23 cellular contexts compared by ENCODE assay signal in the genomic region with DNA sequence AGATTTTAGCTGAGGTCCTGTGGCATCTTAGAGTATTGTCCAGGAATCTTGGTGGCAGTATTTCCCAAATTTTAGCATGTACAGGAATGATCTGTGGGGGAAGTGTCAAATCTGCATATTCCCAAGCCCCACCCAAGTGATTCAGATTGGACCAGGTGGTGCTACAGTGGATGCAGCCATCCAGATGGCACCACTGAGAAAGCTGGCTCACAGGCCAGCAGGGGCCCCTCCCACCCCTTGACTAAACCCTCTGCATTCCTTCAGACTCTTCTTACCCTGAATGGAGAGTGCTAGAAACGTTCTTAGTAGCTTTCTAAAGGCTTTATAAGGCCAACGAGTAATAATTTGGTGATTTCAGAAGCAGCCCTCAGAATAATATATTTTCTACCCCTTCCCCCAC.
"Had no signal": no experiment of that assay in that cellular context is flagged by ENCODE, and none has a peak within 500 bp of the region (broad histone marks: within the 10 kb centered on the region; RNA-seq: fewer than 3 reads in every experiment).

No MANE protein-coding gene starts in this region.

- H3K27me3 Mint-ChIP-seq: stimulated activated memory B cell treated with anti-CD40 and anti-IgM and Interleukin-4, amounts not matched to agents 10 μg/mL and 1 μg/mL and 100 μg/mL, for 72 hours had no signal

- H3K27ac Mint-ChIP-seq: activated CD8-positive, alpha-beta T cell treated with anti-CD3 and anti-CD28 coated beads, Interleukin-2, amount 10 ng/mL, durations not matched to agents 7 days and 5 days; activated naive CD8-positive, alpha-beta T cell treated with anti-CD3 and anti-CD28 coated beads, Interleukin-2, amount 50 U/mL, for 24 hours; activated T-helper 1 cell treated with anti-CD3 and anti-CD28 coated beads, Interleukin-12 subunit alpha, Interleukin-12 subunit beta, Interleukin-2, Interleukin-4 antibody, amounts not matched to agents 30 ng/mL and 10 ng/mL and 1 ng/mL, durations not matched to agents 14 hours and 24 hours and 36 hours; stimulated activated memory B cell treated with anti-CD40 and anti-IgM and Interleukin-4, amounts not matched to agents 10 μg/mL and 1 μg/mL and 100 μg/mL, for 72 hours had no signal

- ATAC-seq: activated CD8-positive, alpha-beta T cell treated with anti-CD3 and anti-CD28 coated beads, Interleukin-2, amount 10 ng/mL, durations not matched to agents 7 days and 5 days; activated naive CD8-positive, alpha-beta T cell treated with anti-CD3 and anti-CD28 coated beads, Interleukin-2, amount 50 U/mL, for 24 hours; foreskin keratinocyte; mucosa of descending colon; sciatic nerve; stimulated activated memory B cell treated with anti-CD40 and anti-IgM and Interleukin-4, amounts not matched to agents 10 μg/mL and 1 μg/mL and 100 μg/mL, for 72 hours had no signal

- H3K36me3 ChIP-seq: stomach, WERI-Rb-1 had no signal

- H3K4me3 Mint-ChIP-seq: activated CD8-positive, alpha-beta T cell treated with anti-CD3 and anti-CD28 coated beads, Interleukin-2, amount 10 ng/mL, durations not matched to agents 7 days and 5 days; activated naive CD8-positive, alpha-beta T cell treated with anti-CD3 and anti-CD28 coated beads, Interleukin-2, amount 50 U/mL, for 24 hours; activated T-helper 1 cell treated with anti-CD3 and anti-CD28 coated beads, Interleukin-12 subunit alpha, Interleukin-12 subunit beta, Interleukin-2, Interleukin-4 antibody, amounts not matched to agents 30 ng/mL and 10 ng/mL and 1 ng/mL, durations not matched to agents 14 hours and 24 hours and 36 hours; stimulated activated memory B cell treated with anti-CD40 and anti-IgM and Interleukin-4, amounts not matched to agents 10 μg/mL and 1 μg/mL and 100 μg/mL, for 72 hours had no signal

- H3K9me3 Mint-ChIP-seq: activated naive CD8-positive, alpha-beta T cell treated with anti-CD3 and anti-CD28 coated beads, Interleukin-2, amount 50 U/mL, for 24 hours; activated T-helper 1 cell treated with anti-CD3 and anti-CD28 coated beads, Interleukin-12 subunit alpha, Interleukin-12 subunit beta, Interleukin-2, Interleukin-4 antibody, amounts not matched to agents 30 ng/mL and 10 ng/mL and 1 ng/mL, durations not matched to agents 14 hours and 24 hours and 36 hours; stimulated activated memory B cell treated with anti-CD40 and anti-IgM and Interleukin-4, amounts not matched to agents 10 μg/mL and 1 μg/mL and 100 μg/mL, for 72 hours had no signal

- H3K4me3 ChIP-seq: mucosa of descending colon, smooth muscle cell, stomach had no signal

- H3K9me3 ChIP-seq: mucosa of descending colon, stomach had no signal

- H3K4me2 ChIP-seq: smooth muscle cell had no signal

- H3K27me3 ChIP-seq: foreskin keratinocyte, stomach had no signal

- H3K4me1 Mint-ChIP-seq: activated naive CD8-positive, alpha-beta T cell treated with anti-CD3 and anti-CD28 coated beads, Interleukin-2, amount 50 U/mL, for 24 hours; stimulated activated memory B cell treated with anti-CD40 and anti-IgM and Interleukin-4, amounts not matched to agents 10 μg/mL and 1 μg/mL and 100 μg/mL, for 72 hours had no signal

- H3K27ac ChIP-seq: foreskin keratinocyte, stomach, WERI-Rb-1 had no signal

- DNase-seq: activated CD4-positive, alpha-beta T cell treated with anti-CD3 and anti-CD28 coated beads for 1 hour; activated CD4-positive, alpha-beta T cell treated with anti-CD3 and anti-CD28 coated beads, Interleukin-2, amount 50 U/mL, for 1 hour; activated CD8-positive, alpha-beta T cell treated with anti-CD3 and anti-CD28 coated beads, Interleukin-2, amount 10 ng/mL, durations not matched to agents 7 days and 5 days; activated gamma-delta T cell; activated naive CD4-positive, alpha-beta T cell treated with anti-CD3 and anti-CD28 coated beads, Interleukin-2, amount 50 U/mL, for 16 hours; activated naive CD8-positive, alpha-beta T cell treated with anti-CD3 and anti-CD28 coated beads, Interleukin-2, amount 50 U/mL, for 24 hours; dermis blood vessel endothelial cell; effector CD8-positive, alpha-beta T cell; erythroblast; foreskin keratinocyte; kidney glomerular epithelial cell; left ventricle myocardium superior; mesenchymal stem cell; mucosa of descending colon; occipital lobe; stimulated activated CD4-positive, alpha-beta T cell treated with anti-CD3 and anti-CD28 coated beads, Interleukin-15, amount 100 ng/mL, for 24 hours; stomach; trophoblast cell; WERI-Rb-1 had no signal

- H3K36me3 Mint-ChIP-seq: stimulated activated memory B cell treated with anti-CD40 and anti-IgM and Interleukin-4, amounts not matched to agents 10 μg/mL and 1 μg/mL and 100 μg/mL, for 72 hours had no signal

- H3K4me1 ChIP-seq: foreskin keratinocyte, stomach had no signal
